In the genomic region with DNA sequence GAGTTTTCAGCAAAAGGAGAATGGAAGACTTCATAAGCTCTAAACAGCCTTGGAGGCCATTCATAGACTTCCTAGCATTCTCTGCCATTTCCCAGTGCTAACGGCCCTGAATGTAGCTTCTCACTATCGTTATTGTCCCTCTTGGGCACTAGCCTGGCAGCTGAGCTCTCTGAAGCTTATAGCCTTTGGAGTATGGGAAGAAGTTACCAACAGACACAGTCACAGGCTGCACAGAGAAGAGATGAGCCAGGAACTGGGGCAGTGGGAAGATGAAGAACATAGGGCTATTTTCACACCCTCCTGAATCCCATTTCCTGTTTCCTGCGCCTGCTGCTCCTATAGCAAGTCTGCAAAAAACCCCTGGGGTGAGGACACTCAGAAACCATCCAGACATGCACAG, we compare ENCODE assay signal across 1 cellular context.
TF ChIP-seq lines count a peak whose summit lies in the region.

No MANE protein-coding gene starts in this region.

TF ChIP-seq in K562, 482 proteins besides CTCF, POLR2A, EP300 and RAD21 (continued from another document):
- TF ChIP-seq, protein P1, sequence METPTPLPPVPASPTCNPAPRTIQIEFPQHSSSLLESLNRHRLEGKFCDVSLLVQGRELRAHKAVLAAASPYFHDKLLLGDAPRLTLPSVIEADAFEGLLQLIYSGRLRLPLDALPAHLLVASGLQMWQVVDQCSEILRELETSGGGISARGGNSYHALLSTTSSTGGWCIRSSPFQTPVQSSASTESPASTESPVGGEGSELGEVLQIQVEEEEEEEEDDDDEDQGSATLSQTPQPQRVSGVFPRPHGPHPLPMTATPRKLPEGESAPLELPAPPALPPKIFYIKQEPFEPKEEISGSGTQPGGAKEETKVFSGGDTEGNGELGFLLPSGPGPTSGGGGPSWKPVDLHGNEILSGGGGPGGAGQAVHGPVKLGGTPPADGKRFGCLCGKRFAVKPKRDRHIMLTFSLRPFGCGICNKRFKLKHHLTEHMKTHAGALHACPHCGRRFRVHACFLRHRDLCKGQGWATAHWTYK (CRISPR knock-in tag; IDR thresholded peaks at IDR 0.05) = 0 out of 2 replicates have a peak, but pooled peaks have one; percentile 60
- TF ChIP-seq HEY1 (CRISPR knock-in tag; IDR thresholded peaks at IDR 0.05; ENCODE audit: borderline replicate concordance) (no peak), IRF2 (CRISPR knock-in tag; IDR thresholded peaks at IDR 0.05) (no peak), SP1 (CRISPR knock-in tag; IDR thresholded peaks at IDR 0.05) (no peak), XRCC3 (IDR thresholded peaks at IDR 0.05) (no peak), ZNF551 (CRISPR knock-in tag; IDR thresholded peaks at IDR 0.05) (no peak), E2F3 (CRISPR knock-in tag; IDR thresholded peaks at IDR 0.05) (0 out of 2 replicates have a peak, but pooled peaks have one; percentile 41), U2AF2 (optimal IDR thresholded peaks at IDR 0.05; ENCODE audit: low read depth, low read length) (no peak), CBX3 (IDR thresholded peaks at IDR 0.05; ENCODE audit: borderline replicate concordance in 1 of 2, low read length in 2 of 2) (no peak), FOXP1 (CRISPR knock-in tag; IDR thresholded peaks at IDR 0.05) (no peak), HNRNPH1 (optimal IDR thresholded peaks at IDR 0.05; ENCODE audit: low read depth, low read length) (no peak), NR2C1 (IDR thresholded peaks at IDR 0.05) (no peak), NR2C1 (tag; IDR thresholded peaks at IDR 0.05) (no peak), ERF (CRISPR knock-in tag; IDR thresholded peaks at IDR 0.05) (0 out of 2 replicates have a peak, but pooled peaks have one; percentile 67), SUPT5H (IDR thresholded peaks at IDR 0.05) (no peak), ZNF76 (CRISPR knock-in tag; IDR thresholded peaks at IDR 0.05; ENCODE audit: borderline replicate concordance) (no peak), YBX1 (IDR thresholded peaks at IDR 0.05) (no peak), SETDB1 (IDR thresholded peaks at IDR 0.05; ENCODE audit: low read length) (no peak)
- TF ChIP-seq, protein P2, sequence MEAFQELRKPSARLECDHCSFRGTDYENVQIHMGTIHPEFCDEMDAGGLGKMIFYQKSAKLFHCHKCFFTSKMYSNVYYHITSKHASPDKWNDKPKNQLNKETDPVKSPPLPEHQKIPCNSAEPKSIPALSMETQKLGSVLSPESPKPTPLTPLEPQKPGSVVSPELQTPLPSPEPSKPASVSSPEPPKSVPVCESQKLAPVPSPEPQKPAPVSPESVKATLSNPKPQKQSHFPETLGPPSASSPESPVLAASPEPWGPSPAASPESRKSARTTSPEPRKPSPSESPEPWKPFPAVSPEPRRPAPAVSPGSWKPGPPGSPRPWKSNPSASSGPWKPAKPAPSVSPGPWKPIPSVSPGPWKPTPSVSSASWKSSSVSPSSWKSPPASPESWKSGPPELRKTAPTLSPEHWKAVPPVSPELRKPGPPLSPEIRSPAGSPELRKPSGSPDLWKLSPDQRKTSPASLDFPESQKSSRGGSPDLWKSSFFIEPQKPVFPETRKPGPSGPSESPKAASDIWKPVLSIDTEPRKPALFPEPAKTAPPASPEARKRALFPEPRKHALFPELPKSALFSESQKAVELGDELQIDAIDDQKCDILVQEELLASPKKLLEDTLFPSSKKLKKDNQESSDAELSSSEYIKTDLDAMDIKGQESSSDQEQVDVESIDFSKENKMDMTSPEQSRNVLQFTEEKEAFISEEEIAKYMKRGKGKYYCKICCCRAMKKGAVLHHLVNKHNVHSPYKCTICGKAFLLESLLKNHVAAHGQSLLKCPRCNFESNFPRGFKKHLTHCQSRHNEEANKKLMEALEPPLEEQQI (IDR thresholded peaks at IDR 0.05) = no peak
- TF ChIP-seq, protein P3, sequence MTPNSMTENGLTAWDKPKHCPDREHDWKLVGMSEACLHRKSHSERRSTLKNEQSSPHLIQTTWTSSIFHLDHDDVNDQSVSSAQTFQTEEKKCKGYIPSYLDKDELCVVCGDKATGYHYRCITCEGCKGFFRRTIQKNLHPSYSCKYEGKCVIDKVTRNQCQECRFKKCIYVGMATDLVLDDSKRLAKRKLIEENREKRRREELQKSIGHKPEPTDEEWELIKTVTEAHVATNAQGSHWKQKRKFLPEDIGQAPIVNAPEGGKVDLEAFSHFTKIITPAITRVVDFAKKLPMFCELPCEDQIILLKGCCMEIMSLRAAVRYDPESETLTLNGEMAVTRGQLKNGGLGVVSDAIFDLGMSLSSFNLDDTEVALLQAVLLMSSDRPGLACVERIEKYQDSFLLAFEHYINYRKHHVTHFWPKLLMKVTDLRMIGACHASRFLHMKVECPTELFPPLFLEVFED (CRISPR knock-in tag; conservative IDR thresholded peaks at IDR 0.05) = no peak
- TF ChIP-seq, protein P4, sequence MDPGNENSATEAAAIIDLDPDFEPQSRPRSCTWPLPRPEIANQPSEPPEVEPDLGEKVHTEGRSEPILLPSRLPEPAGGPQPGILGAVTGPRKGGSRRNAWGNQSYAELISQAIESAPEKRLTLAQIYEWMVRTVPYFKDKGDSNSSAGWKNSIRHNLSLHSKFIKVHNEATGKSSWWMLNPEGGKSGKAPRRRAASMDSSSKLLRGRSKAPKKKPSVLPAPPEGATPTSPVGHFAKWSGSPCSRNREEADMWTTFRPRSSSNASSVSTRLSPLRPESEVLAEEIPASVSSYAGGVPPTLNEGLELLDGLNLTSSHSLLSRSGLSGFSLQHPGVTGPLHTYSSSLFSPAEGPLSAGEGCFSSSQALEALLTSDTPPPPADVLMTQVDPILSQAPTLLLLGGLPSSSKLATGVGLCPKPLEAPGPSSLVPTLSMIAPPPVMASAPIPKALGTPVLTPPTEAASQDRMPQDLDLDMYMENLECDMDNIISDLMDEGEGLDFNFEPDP (CRISPR knock-in tag; IDR thresholded peaks at IDR 0.05) = no peak
- TF ChIP-seq, protein P5, sequence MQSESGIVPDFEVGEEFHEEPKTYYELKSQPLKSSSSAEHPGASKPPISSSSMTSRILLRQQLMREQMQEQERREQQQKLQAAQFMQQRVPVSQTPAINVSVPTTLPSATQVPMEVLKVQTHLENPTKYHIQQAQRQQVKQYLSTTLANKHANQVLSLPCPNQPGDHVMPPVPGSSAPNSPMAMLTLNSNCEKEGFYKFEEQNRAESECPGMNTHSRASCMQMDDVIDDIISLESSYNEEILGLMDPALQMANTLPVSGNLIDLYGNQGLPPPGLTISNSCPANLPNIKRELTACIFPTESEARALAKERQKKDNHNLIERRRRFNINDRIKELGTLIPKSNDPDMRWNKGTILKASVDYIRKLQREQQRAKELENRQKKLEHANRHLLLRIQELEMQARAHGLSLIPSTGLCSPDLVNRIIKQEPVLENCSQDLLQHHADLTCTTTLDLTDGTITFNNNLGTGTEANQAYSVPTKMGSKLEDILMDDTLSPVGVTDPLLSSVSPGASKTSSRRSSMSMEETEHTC (IDR thresholded peaks at IDR 0.05) = no peak
- TF ChIP-seq, protein P6, sequence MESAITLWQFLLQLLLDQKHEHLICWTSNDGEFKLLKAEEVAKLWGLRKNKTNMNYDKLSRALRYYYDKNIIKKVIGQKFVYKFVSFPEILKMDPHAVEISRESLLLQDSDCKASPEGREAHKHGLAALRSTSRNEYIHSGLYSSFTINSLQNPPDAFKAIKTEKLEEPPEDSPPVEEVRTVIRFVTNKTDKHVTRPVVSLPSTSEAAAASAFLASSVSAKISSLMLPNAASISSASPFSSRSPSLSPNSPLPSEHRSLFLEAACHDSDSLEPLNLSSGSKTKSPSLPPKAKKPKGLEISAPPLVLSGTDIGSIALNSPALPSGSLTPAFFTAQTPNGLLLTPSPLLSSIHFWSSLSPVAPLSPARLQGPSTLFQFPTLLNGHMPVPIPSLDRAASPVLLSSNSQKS (CRISPR knock-in tag; IDR thresholded peaks at IDR 0.05) = no peak
